Comparison of ENCODE assay signal across 22 cellular contexts in the genomic region with DNA sequence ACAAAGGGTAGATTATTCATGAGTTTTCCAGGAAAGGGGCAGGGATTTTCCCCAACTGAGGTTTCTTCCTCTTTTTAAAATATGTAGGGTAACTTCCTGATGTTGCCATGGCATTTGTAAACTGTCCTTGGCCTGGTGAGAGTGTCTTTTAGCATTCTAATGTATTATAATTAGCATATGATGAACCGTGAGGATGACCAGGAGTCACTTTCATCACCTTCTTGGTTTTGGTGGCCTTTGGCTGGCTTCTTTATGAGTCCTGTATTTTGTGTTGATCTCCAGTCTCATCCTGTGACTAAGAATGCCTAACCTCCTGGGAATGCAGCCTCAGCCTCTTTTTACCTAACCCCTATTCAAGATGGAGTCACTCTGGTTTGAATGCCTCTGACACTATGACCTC.
A peak's percentile ranks its signal among the peaks of the same experiment; 100 is the strongest.
DNase-seq lines count a peak whose midpoint lies in the region; ATAC-seq and TF ChIP-seq lines count a peak whose summit lies in the region.
"Had no signal": no experiment of that assay in that cellular context is flagged by ENCODE, and none has a peak within 500 bp of the region (broad histone marks: within the 10 kb centered on the region; RNA-seq: fewer than 3 reads in every experiment).

No MANE protein-coding gene starts in this region.

- POLR2A ChIA-PET in activated CD8-positive, alpha-beta T cell treated with anti-CD3 and anti-CD28 coated beads for 36 hours (lab: Charles Lee) = no interaction called here

- H3K79me1 ChIP-seq in neuronal stem cell (ENCODE audit: low read depth, low read length) = no peaks in the 10 kb centered on the region

- no peak overlapping the region for H3K4me3 Mint-ChIP-seq in activated T-cell treated with anti-CD3 and anti-CD28 coated beads, Interleukin-2, amount 50 U/mL, for 4 hours
- no peak overlapping the region for H3K4me3 Mint-ChIP-seq in activated CD8-positive, alpha-beta T cell treated with anti-CD3 and anti-CD28 coated beads for 36 hours

- H3K18ac ChIP-seq in neuronal stem cell (ENCODE audit: low read length) = no peak overlapping the region

- H3K27me3 ChIP-seq in neuronal stem cell (ENCODE audit: control insufficient read depth in 3 of 3, insufficient read depth in 3 of 3, low read depth in 1 of 3, low read length in 3 of 3) = peaks cover 0 to 2% (median 0%) of the 10 kb centered on the region in 3 experiments
- H3K27me3 ChIP-seq: SJSA1 had no signal

- H3K14ac ChIP-seq in neuronal stem cell (ENCODE audit: low read length) = no peak overlapping the region

- H2AK5ac ChIP-seq in neuronal stem cell (ENCODE audit: low read depth, low read length) = no peak overlapping the region

- no peak for TF ChIP-seq CTCF in activated CD8-positive, alpha-beta T cell treated with anti-CD3 and anti-CD28 coated beads for 36 hours (IDR thresholded peaks at IDR 0.05)

- no peaks in the 10 kb centered on the region for H3K4me1 Mint-ChIP-seq in activated T-cell treated with anti-CD3 and anti-CD28 coated beads, Interleukin-2, amount 50 U/mL, for 4 hours (ENCODE audit: low read depth)
- H3K4me1 Mint-ChIP-seq in activated CD8-positive, alpha-beta T cell treated with anti-CD3 and anti-CD28 coated beads for 36 hours (ENCODE audit: low read depth) = no peaks in the 10 kb centered on the region

- H3K9ac ChIP-seq in neuronal stem cell (ENCODE audit: low read depth, low read length, poor library complexity) = no peak overlapping the region

- no peak overlapping the region for H4K8ac ChIP-seq in neuronal stem cell (ENCODE audit: low read depth, low read length)

- H3K23ac ChIP-seq in neuronal stem cell (ENCODE audit: low read depth, low read length, poor library complexity) = no peak overlapping the region

- H3K36me3 ChIP-seq in neuronal stem cell (replicated peaks in 1 of 2; ENCODE audit: control insufficient read depth in 2 of 2, insufficient read depth in 2 of 2, low read length in 2 of 2) = no peaks in the 10 kb centered on the region
- H3K36me3 ChIP-seq: SJSA1 had no signal

- no peak for ATAC-seq in activated T-cell treated with anti-CD3 and anti-CD28 coated beads, Interleukin-2, amount 50 U/mL, for 4 hours
- no peak for ATAC-seq in HG02763 (IDR thresholded peaks at IDR 0.05; ENCODE audit: unreplicated experiment)
- no peak for ATAC-seq in activated CD8-positive, alpha-beta T cell treated with anti-CD3 and anti-CD28 coated beads for 36 hours
- ATAC-seq: Right ventricle myocardium inferior had no signal

- H3K4me1 ChIP-seq in neuronal stem cell (ENCODE audit: control insufficient read depth in 2 of 2, insufficient read depth in 1 of 2, low read depth in 1 of 2, low read length in 2 of 2) = peaks cover 0 to 3% of the 10 kb centered on the region in 2 donors
- H3K4me1 ChIP-seq: SJSA1 had no signal

- H2BK5ac ChIP-seq in neuronal stem cell (ENCODE audit: low read length) = no peak overlapping the region

- intact Hi-C loops in activated CD8-positive, alpha-beta T cell treated with anti-CD3 and anti-CD28 coated beads for 36 hours (cut with micrococcal nuclease) = no loop called here

- CTCF ChIA-PET in activated CD8-positive, alpha-beta T cell treated with anti-CD3 and anti-CD28 coated beads for 36 hours (lab: Charles Lee) = no interaction called here

- no peak overlapping the region for H2BK12ac ChIP-seq in neuronal stem cell (ENCODE audit: low read length)

- H2AFZ ChIP-seq in neuronal stem cell (ENCODE audit: low read length) = peak overlapping the region; percentile 48

- WGBS in neuronal stem cell (ENCODE audit: extremely low coverage in 2 of 2, insufficient read length in 2 of 2, insufficient replicate concordance in 1 of 2), 2 donors = no CpG with 5 or more reads among the region's 1 CpG

- H3K4me3 ChIP-seq in neuronal stem cell (ENCODE audit: low read length in 2 of 2) = no peak overlapping the region
- H3K4me3 ChIP-seq: SJSA1 had no signal

- H3K27me3 Mint-ChIP-seq in activated T-cell treated with anti-CD3 and anti-CD28 coated beads, Interleukin-2, amount 50 U/mL, for 4 hours (ENCODE audit: low read depth) = no peaks in the 10 kb centered on the region
- H3K27me3 Mint-ChIP-seq in activated CD8-positive, alpha-beta T cell treated with anti-CD3 and anti-CD28 coated beads for 36 hours = no peaks in the 10 kb centered on the region

- H3K9me3 ChIP-seq in neuronal stem cell (replicated peaks in 1 of 2; ENCODE audit: control insufficient read depth in 2 of 2, insufficient read depth in 1 of 2, low read depth in 1 of 2, low read length in 2 of 2) = no peaks in the 10 kb centered on the region

- DNase-seq in HT1080 (ENCODE audit: low read depth) (peak; percentile 46), T1000 (lab: John Stamatoyannopoulos, UW) (peak; percentile 4), foreskin melanocyte (peak; percentile 4), neuronal stem cell (ENCODE audit: low spot score) (no peak), midbrain (lab: John Stamatoyannopoulos, UW) (no peak)
- DNase-seq in activated T-cell treated with anti-CD3 and anti-CD28 coated beads, Interleukin-2, amount 50 U/mL, for 4 hours = no peak
- DNase-seq in activated CD8-positive, alpha-beta T cell treated with anti-CD3 and anti-CD28 coated beads for 36 hours = no peak
- DNase-seq: EL; GF-D8; H7; KBM-7; NCI-H1105; NCI-H146; NCI-H2029; NCI-H226; NCI-H510A treated with DMSO at 0.1 percent for 48 hours; NCI-H748 treated with DMSO at 0.1 percent for 48 hours; NK-92 treated with Interleukin-12 subunit alpha and Interleukin-12 subunit beta, amount 100 ng/mL, for 24 hours had no signal

- H3K4ac ChIP-seq in neuronal stem cell (ENCODE audit: low read length) = no peak overlapping the region

- H3K4me2 ChIP-seq in neuronal stem cell (ENCODE audit: insufficient read depth, low read length, poor library complexity, severe bottlenecking) = no peak overlapping the region

- no peaks in the 10 kb centered on the region for H3K36me3 Mint-ChIP-seq in activated T-cell treated with anti-CD3 and anti-CD28 coated beads, Interleukin-2, amount 50 U/mL, for 4 hours (ENCODE audit: insufficient read depth)
- H3K36me3 Mint-ChIP-seq in activated CD8-positive, alpha-beta T cell treated with anti-CD3 and anti-CD28 coated beads for 36 hours (ENCODE audit: low read depth) = no peaks in the 10 kb centered on the region

- H3K27ac Mint-ChIP-seq in activated CD8-positive, alpha-beta T cell treated with anti-CD3 and anti-CD28 coated beads for 36 hours = no peak overlapping the region

- H4K91ac ChIP-seq in neuronal stem cell (ENCODE audit: low read depth, low read length, poor library complexity) = no peak overlapping the region

- H2BK15ac ChIP-seq in neuronal stem cell (ENCODE audit: low read length) = no peak overlapping the region

- peaks cover 16% of the 10 kb centered on the region for H3K9me3 Mint-ChIP-seq in activated T-cell treated with anti-CD3 and anti-CD28 coated beads, Interleukin-2, amount 50 U/mL, for 4 hours
- peaks cover 7% of the 10 kb centered on the region for H3K9me3 Mint-ChIP-seq in activated CD8-positive, alpha-beta T cell treated with anti-CD3 and anti-CD28 coated beads for 36 hours

- no peak overlapping the region for H2BK120ac ChIP-seq in neuronal stem cell (ENCODE audit: low read depth, low read length)

- H3K27ac ChIP-seq in neuronal stem cell (replicated peaks; ENCODE audit: low read length) = no peak overlapping the region
- H3K27ac ChIP-seq: C4-2B, SJSA1 had no signal

Comparison
In these comparisons a context has a peak if more than half of its experiments do, and no peak if none do; other contexts are left out.
1. DNase-seq: peak in HT1080 (single experiment), T1000 (single experiment) and foreskin melanocyte (single experiment); none in neuronal stem cell (single experiment), midbrain (single experiment), activated T-cell treated with anti-CD3 and anti-CD28 coated beads, Interleukin-2, amount 50 U/mL, for 4 hours (single experiment) and activated CD8-positive, alpha-beta T cell treated with anti-CD3 and anti-CD28 coated beads for 36 hours (single experiment).